In the genomic region with DNA sequence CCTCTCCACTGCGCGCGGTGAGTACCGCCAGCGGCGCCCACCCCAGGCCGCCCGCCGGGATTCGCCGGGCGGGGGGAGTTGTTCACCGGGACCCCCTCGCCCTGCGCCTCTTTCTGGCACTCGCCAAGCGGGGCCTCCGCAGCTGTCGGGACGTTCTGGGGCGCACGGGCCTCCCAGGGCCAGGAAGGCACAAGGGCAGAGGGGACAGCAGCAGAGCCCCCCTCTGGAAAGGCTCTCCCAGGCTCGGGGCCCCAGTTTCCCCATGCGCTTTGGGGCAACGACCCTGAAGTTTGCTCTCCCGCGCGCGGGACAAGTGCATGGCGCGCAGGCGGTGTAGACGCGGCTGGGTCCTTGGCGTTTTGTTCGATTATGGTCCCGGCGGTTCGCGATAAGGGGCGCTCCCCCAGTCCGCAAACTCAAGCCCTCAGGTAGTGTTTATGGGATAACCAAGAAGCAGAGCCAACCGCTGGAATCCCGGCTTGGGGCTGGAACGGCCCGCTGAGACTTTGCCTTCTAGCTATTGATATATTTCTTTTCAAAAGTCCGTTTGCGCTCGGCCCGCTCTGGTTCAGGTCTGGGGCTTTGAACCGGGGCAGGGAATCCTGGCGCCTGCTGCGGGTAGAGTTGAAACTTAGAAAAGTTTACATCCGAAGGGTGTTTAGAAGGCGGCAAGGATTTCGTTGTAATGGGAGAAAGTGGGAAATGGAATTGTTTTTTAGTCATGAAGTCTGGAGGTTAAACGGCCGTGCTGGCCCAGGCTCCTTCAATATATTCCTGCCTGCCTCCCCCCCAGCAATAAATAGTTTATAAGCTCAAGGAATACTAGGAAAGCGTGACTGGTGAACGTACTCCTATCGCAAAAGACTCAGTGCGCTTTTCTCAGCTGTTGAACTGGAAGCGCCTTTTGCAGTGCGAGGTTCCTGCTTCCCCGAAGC, we compare ENCODE assay signal across 9 cellular contexts. TPM values are rescaled to one million over a fixed set of nuclear protein-coding genes. Genes with fewer than 3 reads are reported as not detected.
A peak's percentile ranks its signal among the peaks of the same experiment; 100 is the strongest.
DNase-seq lines count a peak whose midpoint lies in the region; ATAC-seq and TF ChIP-seq lines count a peak whose summit lies in the region.
"Had no signal": no experiment of that assay in that cellular context is flagged by ENCODE, and none has a peak within 500 bp of the region (broad histone marks: within the 10 kb centered on the region; RNA-seq: fewer than 3 reads in every experiment).

No MANE protein-coding gene starts in this region.

- H3K4me1 ChIP-seq in endocrine pancreas (ENCODE audit: control insufficient read depth, insufficient read depth, low read length), result no peaks in the 10 kb centered on the region
- H3K4me1 ChIP-seq in mucosa of rectum (ENCODE audit: control insufficient read depth in 2 of 2, insufficient read depth in 2 of 2, low read length in 2 of 2), result peaks cover 8 to 19% of the 10 kb centered on the region in 2 donors

- H3K27ac ChIP-seq in mucosa of rectum (ENCODE audit: low read depth in 2 of 2, low read length in 2 of 2), result peak overlapping the region; percentile 37 to 58

- no peak overlapping the region for H3K9ac ChIP-seq in endocrine pancreas (ENCODE audit: control insufficient read depth, insufficient read depth, low read length)
- peak overlapping the region; percentile 47 to 60 for H3K9ac ChIP-seq in mucosa of rectum (ENCODE audit: low read depth in 1 of 2, low read length in 2 of 2)

- no peak for ATAC-seq in activated naive CD4-positive, alpha-beta T cell treated with anti-CD3 and anti-CD28 coated beads, Interleukin-2, amount 50 U/mL, for 72 hours
- ATAC-seq in HG03039 (IDR thresholded peaks at IDR 0.05; ENCODE audit: unreplicated experiment), result no peak
- ATAC-seq in HG03378 (IDR thresholded peaks at IDR 0.05; ENCODE audit: unreplicated experiment), result no peak
- no peak for ATAC-seq in GM18505 (IDR thresholded peaks at IDR 0.05; ENCODE audit: unreplicated experiment)
- ATAC-seq: activated naive CD8-positive, alpha-beta T cell treated with anti-CD3 and anti-CD28 coated beads, Interleukin-2, amount 50 U/mL, for 24 hours had no signal

- H3K4me3 ChIP-seq in AG09309 (ENCODE audit: control insufficient read depth, low read depth, low read length) (peak overlapping the region; percentile 42), endocrine pancreas (ENCODE audit: control insufficient read depth, insufficient read depth, low read length) (peak overlapping the region; percentile 36), mucosa of rectum (ENCODE audit: low read length in 2 of 2) (peak overlapping the region; percentile 71 to 74)

- peaks cover 0 to 7% of the 10 kb centered on the region in 2 donors for H3K36me3 Mint-ChIP-seq in activated naive CD4-positive, alpha-beta T cell treated with anti-CD3 and anti-CD28 coated beads, Interleukin-2, amount 50 U/mL, for 72 hours

- no peak overlapping the region for H3K27ac Mint-ChIP-seq in activated naive CD4-positive, alpha-beta T cell treated with anti-CD3 and anti-CD28 coated beads, Interleukin-2, amount 50 U/mL, for 72 hours
- H3K27ac Mint-ChIP-seq: activated naive CD8-positive, alpha-beta T cell treated with anti-CD3 and anti-CD28 coated beads, Interleukin-2, amount 50 U/mL, for 24 hours had no signal

- H3K27me3 ChIP-seq in endocrine pancreas (ENCODE audit: control insufficient read depth, insufficient read depth, low read length), result peaks cover 4% of the 10 kb centered on the region
- H3K27me3 ChIP-seq in mucosa of rectum (ENCODE audit: control insufficient read depth in 2 of 2, insufficient read depth in 2 of 2, low read length in 2 of 2), result peaks cover 7 to 13% of the 10 kb centered on the region in 2 donors

- H3K36me3 ChIP-seq in endocrine pancreas (ENCODE audit: control insufficient read depth, insufficient read depth, low read length), result no peaks in the 10 kb centered on the region
- no peaks in the 10 kb centered on the region for H3K36me3 ChIP-seq in mucosa of rectum (ENCODE audit: control insufficient read depth in 2 of 2, insufficient read depth in 2 of 2, low read length in 2 of 2)

- no peak for DNase-seq in AG09309 (ENCODE audit: low read depth)
- DNase-seq in NCI-H2029 treated with DMSO at 0.1 percent for 48 hours (lab: John Stamatoyannopoulos, UW), result peak; percentile 66
- DNase-seq in activated naive CD4-positive, alpha-beta T cell treated with anti-CD3 and anti-CD28 coated beads, Interleukin-2, amount 50 U/mL, for 72 hours (ENCODE audit: low spot score in 2 of 2), result no peak
- DNase-seq: activated naive CD8-positive, alpha-beta T cell treated with anti-CD3 and anti-CD28 coated beads, Interleukin-2, amount 50 U/mL, for 24 hours had no signal

- H3K9me3 ChIP-seq in endocrine pancreas (ENCODE audit: control insufficient read depth, low read length), result no peaks in the 10 kb centered on the region
- H3K9me3 ChIP-seq in mucosa of rectum (ENCODE audit: control insufficient read depth in 2 of 2, low read length in 2 of 2), result no peaks in the 10 kb centered on the region

- TF ChIP-seq POLR2A in GM18505 (IDR thresholded peaks at IDR 0.05; ENCODE audit: borderline replicate concordance, extremely low read depth, insufficient read depth, insufficient read length), result no peak

- TF ChIP-seq CTCF in AG09309 (IDR thresholded peaks at IDR 0.05; ENCODE audit: control insufficient read depth, insufficient read depth, low read depth, low read length, missing control alignments), result no peak

- H3K9me3 Mint-ChIP-seq in activated naive CD4-positive, alpha-beta T cell treated with anti-CD3 and anti-CD28 coated beads, Interleukin-2, amount 50 U/mL, for 72 hours, result peaks cover 0 to 7% of the 10 kb centered on the region in 2 donors
- H3K9me3 Mint-ChIP-seq: activated naive CD8-positive, alpha-beta T cell treated with anti-CD3 and anti-CD28 coated beads, Interleukin-2, amount 50 U/mL, for 24 hours had no signal

RNA-seq across cellular contexts. Expression of gene EYA2, which starts 0.6 kb away (rescaled TPM):
- total RNA-seq in activated naive CD4-positive, alpha-beta T cell treated with anti-CD3 and anti-CD28 coated beads, Interleukin-2, amount 50 U/mL, for 72 hours, result not detected
